31 cellular contexts compared by ENCODE assay signal in genomic region chr22:28187612-28188011, GRCh38.
"Had no signal": no experiment of that assay in that cellular context is flagged by ENCODE, and none has a peak within 500 bp of the region (broad histone marks: within the 10 kb centered on the region; RNA-seq: fewer than 3 reads in every experiment).

No MANE protein-coding gene starts in this region.

- H3K4me1 Mint-ChIP-seq: activated T-helper 17 cell treated with anti-CD3 and anti-CD28 coated beads, Interleukin-2, amount 50 U/mL, for 72 hours; immature natural killer cell had no signal

- H3K27me3 Mint-ChIP-seq: activated CD8-positive, alpha-beta T cell treated with anti-CD3 and anti-CD28 coated beads for 36 hours; type B pancreatic cell had no signal

- H2AFZ ChIP-seq: hepatocyte, parathyroid adenoma had no signal

- ATAC-seq: activated CD8-positive, alpha-beta T cell treated with anti-CD3 and anti-CD28 coated beads for 36 hours; activated T-cell treated with anti-CD3 and anti-CD28 coated beads, Interleukin-2, amount 50 U/mL, for 4 hours; activated T-helper 17 cell treated with anti-CD3 and anti-CD28 coated beads, Interleukin-2, amount 50 U/mL, for 72 hours; gastrocnemius medialis; naive thymus-derived CD8-positive, alpha-beta T cell; psoas muscle had no signal

- H3K79me2 ChIP-seq: hepatocyte had no signal

- H3K4me1 ChIP-seq: gastrocnemius medialis, parathyroid adenoma, spleen, testis, vagina had no signal

- H3K4me3 ChIP-seq: coronary artery, dorsolateral prefrontal cortex, gastrocnemius medialis, hepatocyte, psoas muscle, sigmoid colon, spleen, testis, vagina had no signal

- H3K27ac Mint-ChIP-seq: activated CD8-positive, alpha-beta T cell treated with anti-CD3 and anti-CD28 coated beads for 36 hours; activated T-helper 17 cell treated with anti-CD3 and anti-CD28 coated beads, Interleukin-2, amount 50 U/mL, for 72 hours; immature natural killer cell; type B pancreatic cell had no signal

- H3K27me3 ChIP-seq: brain microvascular endothelial cell, dorsolateral prefrontal cortex, gastrocnemius medialis, hepatocyte, sigmoid colon, spleen, testis, vagina had no signal

- H3K4me3 Mint-ChIP-seq: activated CD8-positive, alpha-beta T cell treated with anti-CD3 and anti-CD28 coated beads for 36 hours; activated T-cell treated with anti-CD3 and anti-CD28 coated beads, Interleukin-2, amount 50 U/mL, for 4 hours; activated T-helper 17 cell treated with anti-CD3 and anti-CD28 coated beads, Interleukin-2, amount 50 U/mL, for 72 hours; immature natural killer cell; naive thymus-derived CD8-positive, alpha-beta T cell; neural crest cell; type B pancreatic cell had no signal

- H3K36me3 ChIP-seq: brain microvascular endothelial cell, gastrocnemius medialis, sigmoid colon, spleen, vagina, WERI-Rb-1 had no signal

- H3K36me3 Mint-ChIP-seq: immature natural killer cell; naive thymus-derived CD8-positive, alpha-beta T cell had no signal

- DNase-seq: activated CD4-positive, alpha-beta T cell treated with anti-CD3 and anti-CD28 coated beads for 1 hour; activated CD4-positive, alpha-beta T cell treated with anti-CD3 and anti-CD28 coated beads, Interleukin-2, amount 50 U/mL, for 1 hour; activated CD8-positive, alpha-beta T cell treated with anti-CD3 and anti-CD28 coated beads for 36 hours; activated gamma-delta T cell treated with Interleukin-2 at 50 U/mL for 16 hours; activated naive CD4-positive, alpha-beta T cell treated with anti-CD3 and anti-CD28 coated beads, Interleukin-2, amount 50 U/mL, for 16 hours; activated T-cell treated with anti-CD3 and anti-CD28 coated beads, Interleukin-2, amount 50 U/mL, for 4 hours; amniotic stem cell; brain microvascular endothelial cell; dorsolateral prefrontal cortex; effector memory CD4-positive, alpha-beta T cell; erythroblast; gastrocnemius medialis; immature natural killer cell; midbrain; naive thymus-derived CD8-positive, alpha-beta T cell; occipital lobe; psoas muscle; sigmoid colon; spleen; stimulated activated naive CD4-positive, alpha-beta T cell treated with Interleukin-2 at 50 U/mL for 16 hours; T1000; testis; WERI-Rb-1 had no signal

- H3K27ac ChIP-seq: brain microvascular endothelial cell, coronary artery, dorsolateral prefrontal cortex, gastrocnemius medialis, hepatocyte, parathyroid adenoma, psoas muscle, sigmoid colon, spleen, testis, vagina, WERI-Rb-1 had no signal

- H3K9ac ChIP-seq: parathyroid adenoma had no signal

- H3K9me3 ChIP-seq: gastrocnemius medialis, psoas muscle, sigmoid colon, spleen, testis, vagina had no signal

- H3K4me2 ChIP-seq: hepatocyte had no signal

- FAIRE-seq: astrocyte had no signal

- H3K9me3 Mint-ChIP-seq: activated CD8-positive, alpha-beta T cell treated with anti-CD3 and anti-CD28 coated beads for 36 hours; activated T-helper 17 cell treated with anti-CD3 and anti-CD28 coated beads, Interleukin-2, amount 50 U/mL, for 72 hours; immature natural killer cell; type B pancreatic cell had no signal
